19 cellular contexts compared by ENCODE assay signal in genomic region chr4:150679767-150680088, GRCh38.
DNase-seq lines count a peak whose midpoint lies in the region; ATAC-seq and TF ChIP-seq lines count a peak whose summit lies in the region.
"Had no signal": no experiment of that assay in that cellular context is flagged by ENCODE, and none has a peak within 500 bp of the region (broad histone marks: within the 10 kb centered on the region; RNA-seq: fewer than 3 reads in every experiment).

No MANE protein-coding gene starts in this region.

- H3K27me3 ChIP-seq in dorsolateral prefrontal cortex = no peaks in the 10 kb centered on the region
- H3K27me3 ChIP-seq: neutrophil, stomach had no signal

- no peak for ATAC-seq in GM19452 (IDR thresholded peaks at IDR 0.05; ENCODE audit: unreplicated experiment)
- ATAC-seq: activated CD8-positive, alpha-beta memory T cell treated with anti-CD3 and anti-CD28 coated beads, Interleukin-2, amount 10 ng/mL, durations not matched to agents 7 days and 5 days; left cardiac atrium; sciatic nerve had no signal

- H3K9me3 Mint-ChIP-seq in Calu3 (ENCODE audit: low read depth, unreplicated experiment) (no peaks in the 10 kb centered on the region), mesothelial cell of epicardium (no peaks in the 10 kb centered on the region)
- H3K9me3 Mint-ChIP-seq in activated CD4-positive, alpha-beta memory T cell treated with anti-CD3 and anti-CD28 coated beads, Interleukin-2, amount 10 ng/mL, durations not matched to agents 7 days and 5 days = no peaks in the 10 kb centered on the region
- H3K9me3 Mint-ChIP-seq: activated T-helper 2 cell treated with anti-CD3 and anti-CD28 coated beads, Interferon-gamma antibody, Interleukin-2, Interleukin-4, amounts not matched to agents 10 μg/mL and 5 μg/mL and 100 μg/mL, durations not matched to agents 14 hours and 24 hours and 36 hours; IgD-negative memory B cell had no signal

- H3K4me3 Mint-ChIP-seq in Calu3 (ENCODE audit: low read depth, unreplicated experiment) = peak overlapping the region; percentile 31
- H3K4me3 Mint-ChIP-seq in mesothelial cell of epicardium = no peak overlapping the region
- no peak overlapping the region for H3K4me3 Mint-ChIP-seq in activated CD4-positive, alpha-beta memory T cell treated with anti-CD3 and anti-CD28 coated beads, Interleukin-2, amount 10 ng/mL, durations not matched to agents 7 days and 5 days
- H3K4me3 Mint-ChIP-seq: activated CD8-positive, alpha-beta memory T cell treated with anti-CD3 and anti-CD28 coated beads, Interleukin-2, amount 10 ng/mL, durations not matched to agents 7 days and 5 days; IgD-negative memory B cell had no signal

- peak overlapping the region in 45 of 59 donors; percentile 4 to 65 (median 42) for H3K4me3 ChIP-seq in dorsolateral prefrontal cortex
- H3K4me3 ChIP-seq: HAP-1, stomach had no signal

- H3K27ac ChIP-seq in dorsolateral prefrontal cortex = no peak overlapping the region
- H3K27ac ChIP-seq: neutrophil, stomach had no signal

- H3K4me1 Mint-ChIP-seq in Calu3 (ENCODE audit: low read depth, unreplicated experiment) (no peaks in the 10 kb centered on the region), mesothelial cell of epicardium (peaks cover 41% of the 10 kb centered on the region)
- no peaks in the 10 kb centered on the region for H3K4me1 Mint-ChIP-seq in activated CD4-positive, alpha-beta memory T cell treated with anti-CD3 and anti-CD28 coated beads, Interleukin-2, amount 10 ng/mL, durations not matched to agents 7 days and 5 days
- H3K4me1 Mint-ChIP-seq: activated CD8-positive, alpha-beta memory T cell treated with anti-CD3 and anti-CD28 coated beads, Interleukin-2, amount 10 ng/mL, durations not matched to agents 7 days and 5 days had no signal

- no peaks in the 10 kb centered on the region for H3K36me3 Mint-ChIP-seq in Calu3 (ENCODE audit: insufficient read depth, unreplicated experiment)
- peaks cover 2% of the 10 kb centered on the region for H3K36me3 Mint-ChIP-seq in mesothelial cell of epicardium
- H3K36me3 Mint-ChIP-seq in activated CD4-positive, alpha-beta memory T cell treated with anti-CD3 and anti-CD28 coated beads, Interleukin-2, amount 10 ng/mL, durations not matched to agents 7 days and 5 days (ENCODE audit: low read depth) = no peaks in the 10 kb centered on the region

- CTCF ChIA-PET in Calu3 (lab: Charles Lee) = no interaction called here
- CTCF ChIA-PET in activated CD4-positive, alpha-beta memory T cell treated with anti-CD3 and anti-CD28 coated beads, Interleukin-2, amount 10 ng/mL, durations not matched to agents 7 days and 5 days (lab: Charles Lee) = no interaction called here

- BruUV-seq in Calu3 (replicated peaks; lab: Mats Ljungman, UMichigan) = no TSS peak

- DNase-seq in Calu3 (no peak), RPMI7951 (ENCODE audit: low read depth) (peak; percentile 18), dorsolateral prefrontal cortex (no peak), mesothelial cell of epicardium (ENCODE audit: low spot score in 2 of 2, unreplicated experiment in 2 of 2) (no peak), NCI-H2227 (lab: John Stamatoyannopoulos, UW; ENCODE audit: unreplicated experiment) (no peak), NCI-H2107 (lab: John Stamatoyannopoulos, UW) (no peak)
- DNase-seq in activated CD4-positive, alpha-beta memory T cell treated with anti-CD3 and anti-CD28 coated beads, Interleukin-2, amount 10 ng/mL, durations not matched to agents 7 days and 5 days = no peak
- DNase-seq: activated CD8-positive, alpha-beta memory T cell treated with anti-CD3 and anti-CD28 coated beads, Interleukin-2, amount 10 ng/mL, durations not matched to agents 7 days and 5 days; amniotic stem cell; left cardiac atrium; OCI-M1; stomach; T-helper 9 cell had no signal

- POLR2A ChIA-PET in activated CD4-positive, alpha-beta memory T cell treated with anti-CD3 and anti-CD28 coated beads, Interleukin-2, amount 10 ng/mL, durations not matched to agents 7 days and 5 days (lab: Charles Lee) = no interaction called here

- no peaks in the 10 kb centered on the region for H3K27me3 Mint-ChIP-seq in Calu3 (ENCODE audit: unreplicated experiment)
- H3K27me3 Mint-ChIP-seq in mesothelial cell of epicardium (ENCODE audit: low read depth) = no peaks in the 10 kb centered on the region
- no peaks in the 10 kb centered on the region for H3K27me3 Mint-ChIP-seq in activated CD4-positive, alpha-beta memory T cell treated with anti-CD3 and anti-CD28 coated beads, Interleukin-2, amount 10 ng/mL, durations not matched to agents 7 days and 5 days
- H3K27me3 Mint-ChIP-seq: activated CD8-positive, alpha-beta memory T cell treated with anti-CD3 and anti-CD28 coated beads, Interleukin-2, amount 10 ng/mL, durations not matched to agents 7 days and 5 days; IgD-negative memory B cell had no signal

- no peak overlapping the region for H3K27ac Mint-ChIP-seq in Calu3 (ENCODE audit: unreplicated experiment)
- H3K27ac Mint-ChIP-seq in mesothelial cell of epicardium = peak overlapping the region; percentile 65
- no peak overlapping the region for H3K27ac Mint-ChIP-seq in activated CD4-positive, alpha-beta memory T cell treated with anti-CD3 and anti-CD28 coated beads, Interleukin-2, amount 10 ng/mL, durations not matched to agents 7 days and 5 days
- H3K27ac Mint-ChIP-seq: activated CD8-positive, alpha-beta memory T cell treated with anti-CD3 and anti-CD28 coated beads, Interleukin-2, amount 10 ng/mL, durations not matched to agents 7 days and 5 days; activated T-helper 2 cell treated with anti-CD3 and anti-CD28 coated beads, Interferon-gamma antibody, Interleukin-2, Interleukin-4, amounts not matched to agents 10 μg/mL and 5 μg/mL and 100 μg/mL, durations not matched to agents 14 hours and 24 hours and 36 hours; IgD-negative memory B cell had no signal

- TF ChIP-seq CTCF in Calu3 (IDR thresholded peaks at IDR 0.05; ENCODE audit: unreplicated experiment) (no peak), dorsolateral prefrontal cortex (IDR thresholded peaks at IDR 0.05 in 54 of 56, conservative IDR thresholded peaks at IDR 0.05 in 2 of 56; ENCODE audit: low read depth in 1 of 56, partially characterized antibody in 56 of 56) (no peak), mesothelial cell of epicardium (IDR thresholded peaks at IDR 0.05; ENCODE audit: unreplicated experiment) (no peak)

- intact Hi-C loops in Calu3 (cut with micrococcal nuclease; ENCODE audit: unreplicated experiment) = no loop called here
- intact Hi-C loops in dorsolateral prefrontal cortex (cut with DNase I) = no loop called here
